Comparison of ENCODE assay signal across 11 cellular contexts in the genomic region with DNA sequence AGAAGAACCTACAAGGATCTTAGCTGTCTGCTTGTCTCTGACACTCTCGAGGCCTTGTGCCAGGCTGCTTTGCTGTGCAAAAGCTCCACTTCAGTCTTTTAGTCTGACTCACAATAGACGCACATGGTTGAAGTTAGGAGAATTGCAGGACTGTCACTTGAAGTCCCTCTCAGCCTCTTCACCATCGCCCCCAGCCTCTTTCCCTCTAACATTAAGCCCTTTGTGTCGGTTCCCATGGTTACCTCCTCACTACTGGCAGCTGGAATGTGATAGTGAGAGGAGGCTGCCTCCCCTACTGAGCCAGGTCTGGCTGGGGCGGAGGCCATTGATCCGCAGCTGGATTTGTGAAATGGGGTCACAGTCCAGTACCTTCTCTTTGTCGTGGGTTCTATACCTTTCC.
DNase-seq lines count a peak whose midpoint lies in the region; ATAC-seq, FAIRE-seq and TF ChIP-seq lines count a peak whose summit lies in the region.
"Had no signal": no experiment of that assay in that cellular context is flagged by ENCODE, and none has a peak within 500 bp of the region (broad histone marks: within the 10 kb centered on the region; RNA-seq: fewer than 3 reads in every experiment).

No MANE protein-coding gene starts in this region.

- H3K36me3 ChIP-seq in MM.1S (replicated peaks; ENCODE audit: insufficient read depth, low read length): no peaks in the 10 kb centered on the region
- H3K36me3 ChIP-seq in K562 (ENCODE audit: control insufficient read depth, insufficient read depth, low read length): no peaks in the 10 kb centered on the region
- H3K36me3 ChIP-seq in mesendoderm (ENCODE audit: control insufficient read depth, insufficient read depth, low read length): no peaks in the 10 kb centered on the region
- H3K36me3 ChIP-seq: neutrophil, WERI-Rb-1 had no signal

- H3K9me1 ChIP-seq in K562 (ENCODE audit: control insufficient read depth, insufficient read depth, low read length): no peaks in the 10 kb centered on the region

- no peak overlapping the region for H3K23ac ChIP-seq in mesendoderm (ENCODE audit: low read length)

- no peak overlapping the region for H3K56ac ChIP-seq in mesendoderm (ENCODE audit: low read length)

- in situ Hi-C loops in K562 (cut with MboI): no loop called here

- FAIRE-seq in K562 (lab: Jason Lieb, UNC): no peak

- peaks cover 12% of the 10 kb centered on the region for H3K79me1 ChIP-seq in mesendoderm (ENCODE audit: low read length)

- WGBS in K562 (ENCODE audit: insufficient coverage, low coverage, missing lambda C conversion rate): 2% methylated on average over 7 of the region's 7 CpGs
- WGBS in mesendoderm (ENCODE audit: extremely low coverage, insufficient coverage, low lambda C conversion rate): no CpG with 5 or more reads among the region's 7 CpGs

- DNase-seq in EL: peak; percentile 14
- DNase-seq in MM.1S: no peak
- no peak for DNase-seq in K562 (ENCODE audit: extremely low read depth in 1 of 4, low spot score in 3 of 4)
- DNase-seq in mesendoderm: peak; percentile 99
- no peak for DNase-seq in NCI-H2171 (lab: John Stamatoyannopoulos, UW)
- DNase-seq: activated effector memory CD4-positive, alpha-beta T cell treated with Interleukin-2 at 50 U/mL for 16 hours; KBM-7; WERI-Rb-1 had no signal

- H3K27me3 ChIP-seq in MM.1S (replicated peaks; ENCODE audit: insufficient read depth, low read length) (no peaks in the 10 kb centered on the region), K562 (ENCODE audit: control insufficient read depth in 2 of 2, insufficient read depth in 2 of 2, low read length in 2 of 2) (0 out of 5 replicates have a peak, but pooled peaks cover 0 to 2% of the 10 kb centered on the region in 2 experiments), mesendoderm (ENCODE audit: insufficient read depth, low read length, poor library complexity) (no peaks in the 10 kb centered on the region)

- CTCF ChIA-PET in K562 (lab: Yijun Ruan, JAX; ENCODE audit: low intra/inter-chr PET ratio): no interaction called here

- no peak for TF ChIP-seq EP300 in K562 (IDR thresholded peaks at IDR 0.05; ENCODE audit: low read length)

- H3K79me2 ChIP-seq in MM.1S (ENCODE audit: low read length) (peaks cover 90% of the 10 kb centered on the region), K562 (ENCODE audit: control insufficient read depth, insufficient read depth, low read length) (no peaks in the 10 kb centered on the region), mesendoderm (ENCODE audit: control insufficient read depth, insufficient read depth, low read length) (peaks cover 31% of the 10 kb centered on the region)

- H3K4me3 ChIP-seq in MM.1S (ENCODE audit: low read length): peak overlapping the region; percentile 41; the same call in 1 of the 2 replicates
- no peak overlapping the region for H3K4me3 ChIP-seq in K562
- H3K4me3 ChIP-seq in mesendoderm (ENCODE audit: low read length): no peak overlapping the region

- no peak for TF ChIP-seq POLR2A in K562 (conservative IDR thresholded peaks at IDR 0.05)

- H2BK5ac ChIP-seq in mesendoderm (ENCODE audit: low read length): no peak overlapping the region

- no peak overlapping the region for H2AK5ac ChIP-seq in mesendoderm (ENCODE audit: low read length)

- TF ChIP-seq CTCF in MM.1S (IDR thresholded peaks at IDR 0.05; ENCODE audit: low read length) (no peak), K562 (IDR thresholded peaks at IDR 0.05 in 2 of 3, conservative IDR thresholded peaks at IDR 0.05 in 1 of 3; ENCODE audit: insufficient read depth in 2 of 3, low read depth in 1 of 3, low read length in 3 of 3) (no peak)

- peak overlapping the region; percentile 98 for H3K27ac ChIP-seq in MM.1S (ENCODE audit: low read length)
- H3K27ac ChIP-seq in K562 (ENCODE audit: extremely low read depth, low read depth, low read length): no peak overlapping the region
- no peak overlapping the region for H3K27ac ChIP-seq in mesendoderm (ENCODE audit: low read depth, low read length)
- H3K27ac ChIP-seq: neutrophil, WERI-Rb-1 had no signal

- no peak for TF ChIP-seq RAD21 in K562 (CRISPR knock-in tag; conservative IDR thresholded peaks at IDR 0.05 in 1 of 2, IDR thresholded peaks at IDR 0.05 in 1 of 2)

- H3K4me1 ChIP-seq in MM.1S (ENCODE audit: low read length): peaks cover 80% of the 10 kb centered on the region
- no peaks in the 10 kb centered on the region for H3K4me1 ChIP-seq in K562 (replicated peaks in 1 of 2; ENCODE audit: control insufficient read depth in 2 of 2, insufficient read depth in 2 of 2, low read length in 2 of 2)
- H3K4me1 ChIP-seq in mesendoderm (ENCODE audit: control insufficient read depth, low read depth, low read length): peaks cover 15% of the 10 kb centered on the region

- H2AFZ ChIP-seq in MM.1S (ENCODE audit: low read length) (no peak overlapping the region), K562 (ENCODE audit: low read depth, low read length) (no peak overlapping the region)

- H3K9ac ChIP-seq in MM.1S (ENCODE audit: low read length) (peak overlapping the region; percentile 74), K562 (ENCODE audit: insufficient read depth in 1 of 2, low read depth in 2 of 2, low read length in 2 of 2) (no peak overlapping the region), mesendoderm (ENCODE audit: low read length) (no peak overlapping the region)

- H3K9me2 ChIP-seq in MM.1S (replicated peaks; ENCODE audit: insufficient read depth, low read length): no peaks in the 10 kb centered on the region

- H3K18ac ChIP-seq in mesendoderm (ENCODE audit: low read length): no peak overlapping the region

- POLR2A ChIA-PET in K562 (lab: Yijun Ruan, JAX): no interaction called here

- no peak overlapping the region for H2BK15ac ChIP-seq in mesendoderm (replicated peaks; ENCODE audit: low read depth)

- no peak overlapping the region for H4K5ac ChIP-seq in mesendoderm (ENCODE audit: low read length)

- H3F3A ChIP-seq in MM.1S (ENCODE audit: insufficient read depth, low read length): peaks cover 81% of the 10 kb centered on the region

- intact Hi-C loops in K562 (cut with micrococcal nuclease): no loop called here

- no peak for ATAC-seq in K562
- ATAC-seq in HG02571 (IDR thresholded peaks at IDR 0.05; ENCODE audit: unreplicated experiment): no peak
- no peak for ATAC-seq in GM21367 (IDR thresholded peaks at IDR 0.05; ENCODE audit: unreplicated experiment)

- H3K4me2 ChIP-seq in MM.1S (ENCODE audit: low read depth, low read length): peak overlapping the region; percentile 82
- H3K4me2 ChIP-seq in K562 (ENCODE audit: insufficient read depth, low read length): no peak overlapping the region
- H3K4me2 ChIP-seq in mesendoderm (ENCODE audit: low read length): no peak overlapping the region

- no peak overlapping the region for H4K8ac ChIP-seq in mesendoderm (ENCODE audit: low read depth, low read length)

- no peak overlapping the region for H3K4ac ChIP-seq in mesendoderm (ENCODE audit: low read depth, low read length)

- BruUV-seq in K562 (replicated peaks; lab: Mats Ljungman, UMichigan): no TSS peak

- no peaks in the 10 kb centered on the region for H3K9me3 ChIP-seq in MM.1S (replicated peaks; ENCODE audit: insufficient read depth, low read length)
- H3K9me3 ChIP-seq in K562 (replicated peaks; ENCODE audit: control insufficient read depth, insufficient read depth, low read depth, low read length): no peaks in the 10 kb centered on the region
- H3K9me3 ChIP-seq: neutrophil had no signal

- no peaks in the 10 kb centered on the region for H4K20me1 ChIP-seq in MM.1S (ENCODE audit: insufficient read depth, low read length)
- no peaks in the 10 kb centered on the region; the same call in 1 of the 2 replicates for H4K20me1 ChIP-seq in K562 (replicated peaks; ENCODE audit: control insufficient read depth, insufficient read depth, low read length)

- no peak overlapping the region for H2BK120ac ChIP-seq in mesendoderm (ENCODE audit: low read depth, low read length)

TF ChIP-seq in K562, 482 proteins besides CTCF, POLR2A, EP300 and RAD21:
- TF ChIP-seq RFX1 (IDR thresholded peaks at IDR 0.05) (peak; percentile 38; the same call in 1 of the 2 replicates), SMAD3 (CRISPR knock-in tag; conservative IDR thresholded peaks at IDR 0.05) (no peak), ZNF316 (IDR thresholded peaks at IDR 0.05) (no peak), TCF7 (IDR thresholded peaks at IDR 0.05; ENCODE audit: borderline replicate concordance) (no peak)

Comparison
In these comparisons a context has a peak if more than half of its experiments do, and no peak if none do; other contexts are left out.
1. DNase-seq: peak in EL (single experiment) and mesendoderm (single experiment); none in MM.1S (single experiment), K562 (0 of 4) and NCI-H2171 (single experiment).